In the genomic region with DNA sequence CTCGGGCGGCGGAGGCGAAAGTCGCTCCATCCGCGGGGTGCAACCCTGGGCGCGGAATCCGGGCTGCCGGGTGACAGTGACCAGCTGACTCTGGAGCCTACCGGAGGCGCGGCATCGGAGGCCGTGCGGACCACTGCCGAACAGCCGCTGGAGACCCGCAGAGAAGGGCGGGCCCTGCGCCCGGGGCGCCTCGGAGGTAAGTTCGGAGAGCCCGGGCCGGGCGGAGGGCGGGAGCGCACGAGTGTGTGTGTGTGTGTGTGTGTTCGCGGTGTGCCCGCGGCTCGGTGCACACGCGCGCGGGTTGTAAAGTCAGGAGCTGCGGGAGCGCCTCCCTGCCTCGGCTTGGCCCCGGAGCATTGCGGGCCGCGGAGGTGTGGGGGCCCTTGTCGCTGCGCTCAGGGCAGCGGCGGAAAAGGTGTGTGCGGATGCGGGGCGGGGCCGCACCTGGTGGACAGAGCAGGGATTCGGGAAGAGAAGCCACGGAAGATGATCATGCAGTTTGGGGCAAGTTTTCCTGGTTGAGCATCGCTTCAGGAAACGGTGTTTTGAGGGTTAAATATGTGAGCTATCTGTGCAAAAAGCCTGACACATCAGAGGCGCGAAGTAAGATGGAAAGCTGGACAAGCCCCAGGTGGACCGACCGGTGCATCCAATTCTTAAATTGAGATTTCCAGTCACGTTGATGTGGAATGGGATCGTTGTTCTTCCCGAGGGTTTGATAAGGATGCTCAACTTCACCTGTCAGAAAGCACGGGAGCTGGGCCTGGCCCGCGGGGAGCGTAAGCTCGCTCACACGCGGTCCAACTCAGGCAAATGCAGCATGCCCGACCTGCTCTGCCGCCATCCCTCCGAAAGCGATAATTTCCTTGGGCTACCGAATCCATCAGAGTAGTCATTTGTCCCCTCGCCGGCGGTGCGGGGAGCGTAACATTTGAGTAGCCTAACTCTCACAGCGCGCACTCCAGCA, we compare ENCODE assay signal across 8 cellular contexts. TPM values are rescaled to one million over a fixed set of nuclear protein-coding genes. Genes with fewer than 3 reads are reported as not detected.
DNase-seq lines count a peak whose midpoint lies in the region; ATAC-seq and TF ChIP-seq lines count a peak whose summit lies in the region.
"Had no signal": no experiment of that assay in that cellular context is flagged by ENCODE, and none has a peak within 500 bp of the region (broad histone marks: within the 10 kb centered on the region; RNA-seq: fewer than 3 reads in every experiment).

No MANE protein-coding gene starts in this region.

- no peaks in the 10 kb centered on the region for H3K36me3 ChIP-seq in HEK293 (ENCODE audit: control insufficient read depth in 2 of 2, insufficient read depth in 1 of 2, low read length in 2 of 2)
- H3K36me3 ChIP-seq in PC-9 (ENCODE audit: low read depth) = no peaks in the 10 kb centered on the region

- no peaks in the 10 kb centered on the region for H3K79me2 ChIP-seq in PC-9 (ENCODE audit: low read depth)

- peak; percentile 21 to 39 for ATAC-seq in activated T-cell treated with anti-CD3 and anti-CD28 coated beads, Interleukin-2, amount 50 U/mL, for 4 hours
- peak; percentile 11 to 35 for ATAC-seq in right cardiac atrium
- no peak for ATAC-seq in HG03378 (IDR thresholded peaks at IDR 0.05; ENCODE audit: unreplicated experiment)

- H3K27me3 Mint-ChIP-seq in activated T-cell treated with anti-CD3 and anti-CD28 coated beads, Interleukin-2, amount 50 U/mL, for 4 hours (ENCODE audit: low read depth) = peaks cover 64% of the 10 kb centered on the region
- peaks cover 66% of the 10 kb centered on the region for H3K27me3 Mint-ChIP-seq in activated CD4-positive, alpha-beta memory T cell treated with anti-CD3 and anti-CD28 coated beads, Interleukin-2, amount 10 ng/mL, durations not matched to agents 7 days and 5 days

- H3K4me3 ChIP-seq in HEK293 (ENCODE audit: low read depth, low read length) (peak overlapping the region; percentile 44), right cardiac atrium (ENCODE audit: low read length) (peak overlapping the region; percentile 34), skeletal muscle cell (ENCODE audit: low read depth, low read length) (peak overlapping the region; percentile 58), PC-9 (no peak overlapping the region)

- no peak for DNase-seq in activated T-cell treated with anti-CD3 and anti-CD28 coated beads, Interleukin-2, amount 50 U/mL, for 4 hours
- DNase-seq in right cardiac atrium (no peak), skeletal muscle cell (ENCODE audit: low read depth) (no peak), PC-9 (no peak)
- no peak for DNase-seq in activated CD4-positive, alpha-beta memory T cell treated with anti-CD3 and anti-CD28 coated beads, Interleukin-2, amount 10 ng/mL, durations not matched to agents 7 days and 5 days
- DNase-seq: stimulated activated naive CD4-positive, alpha-beta T cell had no signal

- WGBS in right cardiac atrium = 5% methylated on average over 86 of the region's 86 CpGs

- H4K20me1 ChIP-seq in PC-9 (ENCODE audit: insufficient read depth) = no peaks in the 10 kb centered on the region

- H3K27ac ChIP-seq in HEK293 (ENCODE audit: extremely low read depth, low read depth, low read length) (no peak overlapping the region), right cardiac atrium (ENCODE audit: low read length) (no peak overlapping the region), PC-9 (no peak overlapping the region)

- POLR2A ChIA-PET in HEK293 (lab: Yijun Ruan, JAX) = interaction anchor here (0.5 kb wide), 1 partner anchor 81 kb away, joined by 4 read pairs; no protein-coding TSS in a partner anchor
- POLR2A ChIA-PET in PC-9 (lab: Charles Lee; ENCODE audit: unreplicated experiment) = interaction anchor here (0.5 kb wide), 1 partner anchor 112 kb away, joined by 12 read pairs; no protein-coding TSS in a partner anchor
- POLR2A ChIA-PET in activated CD4-positive, alpha-beta memory T cell treated with anti-CD3 and anti-CD28 coated beads, Interleukin-2, amount 10 ng/mL, durations not matched to agents 7 days and 5 days (lab: Charles Lee) = no interaction called here

- H3K4me2 ChIP-seq in PC-9 = no peak overlapping the region

- H2AFZ ChIP-seq in PC-9 = no peak overlapping the region

- no peaks in the 10 kb centered on the region for H3F3A ChIP-seq in PC-9 (ENCODE audit: insufficient read depth, low read depth)

- H3K9me3 Mint-ChIP-seq in activated T-cell treated with anti-CD3 and anti-CD28 coated beads, Interleukin-2, amount 50 U/mL, for 4 hours = no peaks in the 10 kb centered on the region
- H3K9me3 Mint-ChIP-seq in activated CD4-positive, alpha-beta memory T cell treated with anti-CD3 and anti-CD28 coated beads, Interleukin-2, amount 10 ng/mL, durations not matched to agents 7 days and 5 days = no peaks in the 10 kb centered on the region

- TF ChIP-seq CTCF in HEK293 (tag by site-specific recombination; IDR thresholded peaks at IDR 0.05) (peak; percentile 6; the same call in 1 of the 2 replicates), PC-9 (conservative IDR thresholded peaks at IDR 0.05) (no peak)

- H3K27ac Mint-ChIP-seq in activated CD4-positive, alpha-beta memory T cell treated with anti-CD3 and anti-CD28 coated beads, Interleukin-2, amount 10 ng/mL, durations not matched to agents 7 days and 5 days = no peak overlapping the region

- peaks cover 5% of the 10 kb centered on the region for H3K4me1 Mint-ChIP-seq in activated T-cell treated with anti-CD3 and anti-CD28 coated beads, Interleukin-2, amount 50 U/mL, for 4 hours (ENCODE audit: low read depth)
- peaks cover 6% of the 10 kb centered on the region for H3K4me1 Mint-ChIP-seq in activated CD4-positive, alpha-beta memory T cell treated with anti-CD3 and anti-CD28 coated beads, Interleukin-2, amount 10 ng/mL, durations not matched to agents 7 days and 5 days

- no peaks in the 10 kb centered on the region for H3K4me1 ChIP-seq in HEK293 (ENCODE audit: control insufficient read depth, insufficient read depth, low read length)
- no peaks in the 10 kb centered on the region for H3K4me1 ChIP-seq in right cardiac atrium (ENCODE audit: control insufficient read depth, insufficient read depth, low read length)
- H3K4me1 ChIP-seq in PC-9 (replicated peaks; ENCODE audit: insufficient read depth) = no peaks in the 10 kb centered on the region

- H3K9me3 ChIP-seq in HEK293 (ENCODE audit: control insufficient read depth, insufficient read depth, low read depth, low read length) (no peaks in the 10 kb centered on the region), right cardiac atrium (ENCODE audit: control insufficient read depth, low read length) (no peaks in the 10 kb centered on the region), PC-9 (ENCODE audit: insufficient read depth, low read depth) (no peaks in the 10 kb centered on the region)

- BruUV-seq in PC-9 (replicated peaks; lab: Mats Ljungman, UMichigan) = no TSS peak

- intact Hi-C loops in right cardiac atrium (cut with DNase I) (no loop called here), PC-9 (cut with micrococcal nuclease; ENCODE audit: unreplicated experiment) (no loop called here)

- no peaks in the 10 kb centered on the region for H3K36me3 Mint-ChIP-seq in activated T-cell treated with anti-CD3 and anti-CD28 coated beads, Interleukin-2, amount 50 U/mL, for 4 hours (ENCODE audit: insufficient read depth)
- H3K36me3 Mint-ChIP-seq in activated CD4-positive, alpha-beta memory T cell treated with anti-CD3 and anti-CD28 coated beads, Interleukin-2, amount 10 ng/mL, durations not matched to agents 7 days and 5 days (ENCODE audit: low read depth) = no peaks in the 10 kb centered on the region

- H3K4me3 Mint-ChIP-seq in activated T-cell treated with anti-CD3 and anti-CD28 coated beads, Interleukin-2, amount 50 U/mL, for 4 hours = no peak overlapping the region
- no peak overlapping the region for H3K4me3 Mint-ChIP-seq in activated CD4-positive, alpha-beta memory T cell treated with anti-CD3 and anti-CD28 coated beads, Interleukin-2, amount 10 ng/mL, durations not matched to agents 7 days and 5 days

- H3K27me3 ChIP-seq in right cardiac atrium (ENCODE audit: control insufficient read depth, insufficient read depth) (peaks cover 4% of the 10 kb centered on the region), PC-9 (ENCODE audit: insufficient read depth, low read depth) (no peaks in the 10 kb centered on the region)

- CTCF ChIA-PET in HEK293 (lab: Yijun Ruan, JAX) (interaction anchor here (0.6 to 2.6 kb wide), 9 partner anchors 13 to 741 kb away, joined by 3 to 25 read pairs (median 4); no protein-coding TSS in a partner anchor), PC-9 (lab: Charles Lee) (no interaction called here)
- CTCF ChIA-PET in activated CD4-positive, alpha-beta memory T cell treated with anti-CD3 and anti-CD28 coated beads, Interleukin-2, amount 10 ng/mL, durations not matched to agents 7 days and 5 days (lab: Charles Lee) = no interaction called here

- no peaks in the 10 kb centered on the region for H3K9me2 ChIP-seq in PC-9 (ENCODE audit: insufficient read depth)

TF ChIP-seq in HEK293, 187 proteins besides CTCF, POLR2A, EP300 and RAD21 (continues in another document):
- TF ChIP-seq, protein P1, sequence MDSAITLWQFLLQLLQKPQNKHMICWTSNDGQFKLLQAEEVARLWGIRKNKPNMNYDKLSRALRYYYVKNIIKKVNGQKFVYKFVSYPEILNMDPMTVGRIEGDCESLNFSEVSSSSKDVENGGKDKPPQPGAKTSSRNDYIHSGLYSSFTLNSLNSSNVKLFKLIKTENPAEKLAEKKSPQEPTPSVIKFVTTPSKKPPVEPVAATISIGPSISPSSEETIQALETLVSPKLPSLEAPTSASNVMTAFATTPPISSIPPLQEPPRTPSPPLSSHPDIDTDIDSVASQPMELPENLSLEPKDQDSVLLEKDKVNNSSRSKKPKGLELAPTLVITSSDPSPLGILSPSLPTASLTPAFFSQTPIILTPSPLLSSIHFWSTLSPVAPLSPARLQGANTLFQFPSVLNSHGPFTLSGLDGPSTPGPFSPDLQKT (IDR thresholded peaks at IDR 0.05; ENCODE audit: borderline replicate concordance, low read depth, low read length) = no peak
- no peak for TF ChIP-seq ZNF184 (tag by site-specific recombination; IDR thresholded peaks at IDR 0.05)
- TF ChIP-seq ZNF324 (tag by site-specific recombination; IDR thresholded peaks at IDR 0.05) = 0 out of 2 replicates have a peak, but pooled peaks have one; percentile 60
- no peak for TF ChIP-seq ZNF146 (tag by site-specific recombination; IDR thresholded peaks at IDR 0.05)
- no peak for TF ChIP-seq ZNF785 (tag by site-specific recombination; IDR thresholded peaks at IDR 0.05)
- TF ChIP-seq ZNF610 (tag by site-specific recombination; IDR thresholded peaks at IDR 0.05; ENCODE audit: borderline replicate concordance) = no peak
- no peak for TF ChIP-seq ZNF169 (tag by site-specific recombination; IDR thresholded peaks at IDR 0.05)

RNA-seq across cellular contexts. Expression of a gene that starts 0.5 kb away (rescaled TPM):
- total RNA-seq in activated T-cell treated with anti-CD3 and anti-CD28 coated beads, Interleukin-2, amount 50 U/mL, for 4 hours = under 1 TPM; 0.42 to 0.63 (median 0.43) TPM
- total RNA-seq in right cardiac atrium (under 1 TPM; 0.09 to 0.36 (median 0.16) TPM), PC-9 (2021) (0.15 and 0.22 TPM in 2 replicates)
- 0.05 TPM for polyA plus RNA-seq in right cardiac atrium
- total RNA-seq in activated CD4-positive, alpha-beta memory T cell treated with anti-CD3 and anti-CD28 coated beads, Interleukin-2, amount 10 ng/mL, durations not matched to agents 7 days and 5 days = under 1 TPM; 0.30 to 0.38 TPM
